ENCODE assay signal across 8 cellular contexts in genomic region chr16:48384982-48385271, GRCh38. TPM values are rescaled to one million over a fixed set of nuclear protein-coding genes. Genes with fewer than 3 reads are reported as not detected.
DNase-seq lines count a peak whose midpoint lies in the region; ATAC-seq and TF ChIP-seq lines count a peak whose summit lies in the region.

No MANE protein-coding gene starts in this region.

- ATAC-seq in HG02798 (IDR thresholded peaks at IDR 0.05; ENCODE audit: poor library complexity, unreplicated experiment) (peak; percentile 65), psoas muscle (peak in 2 of 4 donors; percentile 45 to 48)

- H3K36me3 ChIP-seq in Peyer's patch (no peaks in the 10 kb centered on the region), psoas muscle (ENCODE audit: insufficient read depth in 1 of 2, low read depth in 1 of 2) (no peaks in the 10 kb centered on the region)

- 0% methylated on average over 1 to 42 of the region's 42 CpGs for WGBS in psoas muscle, 3 donors

- TF ChIP-seq POLR2A in Peyer's patch (IDR thresholded peaks at IDR 0.05), result no peak

- H3K27ac ChIP-seq in Peyer's patch (peak overlapping the region; percentile 97 to 100 (median 98)), psoas muscle (peak overlapping the region; percentile 100)

- no peak for TF ChIP-seq CTCF in Peyer's patch (IDR thresholded peaks at IDR 0.05)
- no peak for TF ChIP-seq CTCF in fibroblast of mammary gland (conservative IDR thresholded peaks at IDR 0.05; ENCODE audit: control insufficient read depth, insufficient read depth, low read depth, low read length)
- no peak for TF ChIP-seq CTCF in psoas muscle (IDR thresholded peaks at IDR 0.05)

- H3K27me3 ChIP-seq in Peyer's patch, result no peaks in the 10 kb centered on the region
- no peaks in the 10 kb centered on the region for H3K27me3 ChIP-seq in psoas muscle (ENCODE audit: insufficient read depth in 3 of 3, low read length in 2 of 3)

- peak in 2 of 3 donors; percentile 18 to 31 for DNase-seq in stimulated activated CD4-positive, alpha-beta T cell treated with anti-CD3 and anti-CD28 coated beads, TNF-alpha, amount 100 ng/mL, for 48 hours (ENCODE audit: low read depth in 3 of 3)
- no peak for DNase-seq in stimulated activated CD4-positive, alpha-beta T cell treated with anti-CD3 and anti-CD28 coated beads, Interleukin-1b, Interleukin-23, amount 100 ng/mL, for 48 hours
- DNase-seq in Peyer's patch (no peak), fibroblast of mammary gland (ENCODE audit: low read depth) (no peak), psoas muscle (no peak), OCI-M1 (lab: John Stamatoyannopoulos, UW) (no peak), inferior parietal cortex (ENCODE audit: extremely low spot score) (no peak)

- H3K4me3 ChIP-seq in Peyer's patch, result peak overlapping the region; percentile 64 to 98 (median 96)
- H3K4me3 ChIP-seq in fibroblast of mammary gland (ENCODE audit: control insufficient read depth, low read depth, low read length), result peak overlapping the region; percentile 47
- H3K4me3 ChIP-seq in psoas muscle, result peak overlapping the region; percentile 74

- H3K9me3 ChIP-seq in Peyer's patch (no peaks in the 10 kb centered on the region), psoas muscle (no peaks in the 10 kb centered on the region)

- H3K4me1 ChIP-seq in Peyer's patch (peaks cover 0 to 27% (median 7%) of the 10 kb centered on the region in 4 donors), psoas muscle (peaks cover 43% of the 10 kb centered on the region)

- intact Hi-C loops in psoas muscle (cut with DNase I), result loop anchor here in 1 of 2 donors (5.0 kb wide), 1 partner anchor 67 kb away; no protein-coding TSS in a partner anchor

RNA-seq across cellular contexts. Expression of gene SIAH1, which starts 0.3 kb away (rescaled TPM):
- 10 to 100 TPM; 27.7 to 35.3 (median 31.4) TPM for total RNA-seq in Peyer's patch
- total RNA-seq in psoas muscle, result 10 to 100 TPM; 16.2 to 26.0 (median 18.6) TPM
- polyA plus RNA-seq in psoas muscle, result 10 to 100 TPM; 10.4 to 19.0 (median 16.2) TPM

Comparison
In these comparisons a context has a peak if more than half of its experiments do, and no peak if none do; other contexts are left out.
1. DNase-seq: peak in stimulated activated CD4-positive, alpha-beta T cell treated with anti-CD3 and anti-CD28 coated beads, TNF-alpha, amount 100 ng/mL, for 48 hours (2 of 3); none in stimulated activated CD4-positive, alpha-beta T cell treated with anti-CD3 and anti-CD28 coated beads, Interleukin-1b, Interleukin-23, amount 100 ng/mL, for 48 hours (single experiment), Peyer's patch (0 of 3), fibroblast of mammary gland (single experiment), psoas muscle (0 of 2), OCI-M1 (single experiment) and inferior parietal cortex (single experiment).
2. Peak in every context shown above with its lines, with median percentiles within 50 percentile points of each other: H3K4me3 ChIP-seq.